ENCODE assay signal across 1 cellular context in genomic region chr20:1874534-1875168, GRCh38.
TF ChIP-seq lines count a peak whose summit lies in the region.

No MANE protein-coding gene starts in this region.

TF ChIP-seq in HepG2, 621 proteins besides CTCF, POLR2A, EP300 and RAD21 (continued from another document):
- TF ChIP-seq ZNF547 (CRISPR knock-in tag; IDR thresholded peaks at IDR 0.05) = 0 out of 2 replicates have a peak, but pooled peaks have one; percentile 26
- peak; percentile 80; the same call in 1 of the 2 replicates for TF ChIP-seq RCOR2 (CRISPR knock-in tag; IDR thresholded peaks at IDR 0.05)
- TF ChIP-seq ZNF468 (CRISPR knock-in tag; IDR thresholded peaks at IDR 0.05) = peak; percentile 14; the same call in 1 of the 2 replicates
- TF ChIP-seq, protein P1, sequence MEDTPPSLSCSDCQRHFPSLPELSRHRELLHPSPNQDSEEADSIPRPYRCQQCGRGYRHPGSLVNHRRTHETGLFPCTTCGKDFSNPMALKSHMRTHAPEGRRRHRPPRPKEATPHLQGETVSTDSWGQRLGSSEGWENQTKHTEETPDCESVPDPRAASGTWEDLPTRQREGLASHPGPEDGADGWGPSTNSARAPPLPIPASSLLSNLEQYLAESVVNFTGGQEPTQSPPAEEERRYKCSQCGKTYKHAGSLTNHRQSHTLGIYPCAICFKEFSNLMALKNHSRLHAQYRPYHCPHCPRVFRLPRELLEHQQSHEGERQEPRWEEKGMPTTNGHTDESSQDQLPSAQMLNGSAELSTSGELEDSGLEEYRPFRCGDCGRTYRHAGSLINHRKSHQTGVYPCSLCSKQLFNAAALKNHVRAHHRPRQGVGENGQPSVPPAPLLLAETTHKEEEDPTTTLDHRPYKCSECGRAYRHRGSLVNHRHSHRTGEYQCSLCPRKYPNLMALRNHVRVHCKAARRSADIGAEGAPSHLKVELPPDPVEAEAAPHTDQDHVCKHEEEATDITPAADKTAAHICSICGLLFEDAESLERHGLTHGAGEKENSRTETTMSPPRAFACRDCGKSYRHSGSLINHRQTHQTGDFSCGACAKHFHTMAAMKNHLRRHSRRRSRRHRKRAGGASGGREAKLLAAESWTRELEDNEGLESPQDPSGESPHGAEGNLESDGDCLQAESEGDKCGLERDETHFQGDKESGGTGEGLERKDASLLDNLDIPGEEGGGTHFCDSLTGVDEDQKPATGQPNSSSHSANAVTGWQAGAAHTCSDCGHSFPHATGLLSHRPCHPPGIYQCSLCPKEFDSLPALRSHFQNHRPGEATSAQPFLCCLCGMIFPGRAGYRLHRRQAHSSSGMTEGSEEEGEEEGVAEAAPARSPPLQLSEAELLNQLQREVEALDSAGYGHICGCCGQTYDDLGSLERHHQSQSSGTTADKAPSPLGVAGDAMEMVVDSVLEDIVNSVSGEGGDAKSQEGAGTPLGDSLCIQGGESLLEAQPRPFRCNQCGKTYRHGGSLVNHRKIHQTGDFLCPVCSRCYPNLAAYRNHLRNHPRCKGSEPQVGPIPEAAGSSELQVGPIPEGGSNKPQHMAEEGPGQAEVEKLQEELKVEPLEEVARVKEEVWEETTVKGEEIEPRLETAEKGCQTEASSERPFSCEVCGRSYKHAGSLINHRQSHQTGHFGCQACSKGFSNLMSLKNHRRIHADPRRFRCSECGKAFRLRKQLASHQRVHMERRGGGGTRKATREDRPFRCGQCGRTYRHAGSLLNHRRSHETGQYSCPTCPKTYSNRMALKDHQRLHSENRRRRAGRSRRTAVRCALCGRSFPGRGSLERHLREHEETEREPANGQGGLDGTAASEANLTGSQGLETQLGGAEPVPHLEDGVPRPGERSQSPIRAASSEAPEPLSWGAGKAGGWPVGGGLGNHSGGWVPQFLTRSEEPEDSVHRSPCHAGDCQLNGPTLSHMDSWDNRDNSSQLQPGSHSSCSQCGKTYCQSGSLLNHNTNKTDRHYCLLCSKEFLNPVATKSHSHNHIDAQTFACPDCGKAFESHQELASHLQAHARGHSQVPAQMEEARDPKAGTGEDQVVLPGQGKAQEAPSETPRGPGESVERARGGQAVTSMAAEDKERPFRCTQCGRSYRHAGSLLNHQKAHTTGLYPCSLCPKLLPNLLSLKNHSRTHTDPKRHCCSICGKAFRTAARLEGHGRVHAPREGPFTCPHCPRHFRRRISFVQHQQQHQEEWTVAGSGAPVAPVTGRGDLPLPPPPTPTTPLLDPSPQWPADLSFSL (CRISPR knock-in tag; IDR thresholded peaks at IDR 0.05) = peak; percentile 99
- peak; percentile 65 for TF ChIP-seq ZNF761 (CRISPR knock-in tag; conservative IDR thresholded peaks at IDR 0.05)
- 0 out of 2 replicates have a peak, but pooled peaks have one; percentile 35 for TF ChIP-seq ZNF788 (CRISPR knock-in tag; IDR thresholded peaks at IDR 0.05; ENCODE audit: borderline replicate concordance)
- TF ChIP-seq TFAP4 (IDR thresholded peaks at IDR 0.05; ENCODE audit: borderline replicate concordance, low read depth) = peak; percentile 40; the same call in 1 of the 2 replicates
- no peak for TF ChIP-seq EED (CRISPR knock-in tag; IDR thresholded peaks at IDR 0.05)
- TF ChIP-seq SKI (IDR thresholded peaks at IDR 0.05; ENCODE audit: partially characterized antibody) = peak; percentile 24
- TF ChIP-seq HMG20A (CRISPR knock-in tag; IDR thresholded peaks at IDR 0.05; ENCODE audit: borderline replicate concordance) = peak; percentile 53; the same call in 1 of the 2 replicates
- TF ChIP-seq, protein P2, sequence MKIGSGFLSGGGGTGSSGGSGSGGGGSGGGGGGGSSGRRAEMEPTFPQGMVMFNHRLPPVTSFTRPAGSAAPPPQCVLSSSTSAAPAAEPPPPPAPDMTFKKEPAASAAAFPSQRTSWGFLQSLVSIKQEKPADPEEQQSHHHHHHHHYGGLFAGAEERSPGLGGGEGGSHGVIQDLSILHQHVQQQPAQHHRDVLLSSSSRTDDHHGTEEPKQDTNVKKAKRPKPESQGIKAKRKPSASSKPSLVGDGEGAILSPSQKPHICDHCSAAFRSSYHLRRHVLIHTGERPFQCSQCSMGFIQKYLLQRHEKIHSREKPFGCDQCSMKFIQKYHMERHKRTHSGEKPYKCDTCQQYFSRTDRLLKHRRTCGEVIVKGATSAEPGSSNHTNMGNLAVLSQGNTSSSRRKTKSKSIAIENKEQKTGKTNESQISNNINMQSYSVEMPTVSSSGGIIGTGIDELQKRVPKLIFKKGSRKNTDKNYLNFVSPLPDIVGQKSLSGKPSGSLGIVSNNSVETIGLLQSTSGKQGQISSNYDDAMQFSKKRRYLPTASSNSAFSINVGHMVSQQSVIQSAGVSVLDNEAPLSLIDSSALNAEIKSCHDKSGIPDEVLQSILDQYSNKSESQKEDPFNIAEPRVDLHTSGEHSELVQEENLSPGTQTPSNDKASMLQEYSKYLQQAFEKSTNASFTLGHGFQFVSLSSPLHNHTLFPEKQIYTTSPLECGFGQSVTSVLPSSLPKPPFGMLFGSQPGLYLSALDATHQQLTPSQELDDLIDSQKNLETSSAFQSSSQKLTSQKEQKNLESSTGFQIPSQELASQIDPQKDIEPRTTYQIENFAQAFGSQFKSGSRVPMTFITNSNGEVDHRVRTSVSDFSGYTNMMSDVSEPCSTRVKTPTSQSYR (CRISPR knock-in tag; IDR thresholded peaks at IDR 0.05; ENCODE audit: borderline replicate concordance) = peak; percentile 98
- no peak for TF ChIP-seq ATF2 (CRISPR knock-in tag; IDR thresholded peaks at IDR 0.05)
- peak; percentile 23; the same call in 1 of the 2 replicates for TF ChIP-seq GATAD2A (CRISPR knock-in tag; IDR thresholded peaks at IDR 0.05)
- peak; percentile 20; the same call in 1 of the 2 replicates for TF ChIP-seq RFXAP (CRISPR knock-in tag; IDR thresholded peaks at IDR 0.05; ENCODE audit: borderline replicate concordance)
- peak; percentile 40; the same call in 1 of the 2 replicates for TF ChIP-seq ZNF746 (CRISPR knock-in tag; IDR thresholded peaks at IDR 0.05)
- TF ChIP-seq KDM1A (CRISPR knock-in tag; IDR thresholded peaks at IDR 0.05) = peak; percentile 48; the same call in 1 of the 2 replicates
- peak in 1 of 2 experiments; percentile 85; a peak in 2 of 4 replicates for TF ChIP-seq NR2F1 (CRISPR knock-in tag; IDR thresholded peaks at IDR 0.05)
- TF ChIP-seq MAX (IDR thresholded peaks at IDR 0.05) = peak; percentile 54
- TF ChIP-seq, protein P3, sequence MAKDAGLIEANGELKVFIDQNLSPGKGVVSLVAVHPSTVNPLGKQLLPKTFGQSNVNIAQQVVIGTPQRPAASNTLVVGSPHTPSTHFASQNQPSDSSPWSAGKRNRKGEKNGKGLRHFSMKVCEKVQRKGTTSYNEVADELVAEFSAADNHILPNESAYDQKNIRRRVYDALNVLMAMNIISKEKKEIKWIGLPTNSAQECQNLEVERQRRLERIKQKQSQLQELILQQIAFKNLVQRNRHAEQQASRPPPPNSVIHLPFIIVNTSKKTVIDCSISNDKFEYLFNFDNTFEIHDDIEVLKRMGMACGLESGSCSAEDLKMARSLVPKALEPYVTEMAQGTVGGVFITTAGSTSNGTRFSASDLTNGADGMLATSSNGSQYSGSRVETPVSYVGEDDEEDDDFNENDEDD (CRISPR knock-in tag; IDR thresholded peaks at IDR 0.05; ENCODE audit: borderline replicate concordance) = peak; percentile 37; the same call in 1 of the 2 replicates
- TF ChIP-seq NCOR1 (IDR thresholded peaks at IDR 0.05; ENCODE audit: borderline replicate concordance, low read length) = peak; percentile 98
- TF ChIP-seq ZBTB37 (CRISPR knock-in tag; IDR thresholded peaks at IDR 0.05) = no peak
- no peak for TF ChIP-seq ATF3 (CRISPR knock-in tag; IDR thresholded peaks at IDR 0.05)
- no peak for TF ChIP-seq HMGXB3 (CRISPR knock-in tag; IDR thresholded peaks at IDR 0.05; ENCODE audit: borderline replicate concordance)
